ENCODE assay signal across 1 cellular context in the genomic region with DNA sequence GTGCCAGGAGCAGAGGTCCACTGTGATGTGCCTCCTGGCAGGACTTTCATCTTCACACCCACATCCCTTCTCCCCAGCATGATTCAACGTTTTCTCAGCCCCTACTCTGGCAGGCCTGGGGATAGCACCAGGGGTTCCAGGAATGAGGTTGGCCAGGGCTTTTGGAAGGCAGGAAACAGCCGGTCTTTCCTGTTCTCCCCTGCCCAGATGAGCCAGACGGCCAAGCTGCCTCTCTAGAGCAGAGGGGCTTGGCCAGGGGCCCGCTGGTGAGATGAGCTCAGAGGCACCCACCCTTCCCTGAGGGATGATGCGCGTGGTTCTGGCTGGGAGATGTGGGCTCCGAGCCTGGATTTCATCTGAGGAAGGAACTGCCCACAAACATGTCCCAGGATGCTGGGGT.
TF ChIP-seq lines count a peak whose summit lies in the region.

No MANE protein-coding gene starts in this region.

TF ChIP-seq in GM23338, 12 proteins besides CTCF, POLR2A, EP300 and RAD21 (continued from another document):
- TF ChIP-seq, protein P1, sequence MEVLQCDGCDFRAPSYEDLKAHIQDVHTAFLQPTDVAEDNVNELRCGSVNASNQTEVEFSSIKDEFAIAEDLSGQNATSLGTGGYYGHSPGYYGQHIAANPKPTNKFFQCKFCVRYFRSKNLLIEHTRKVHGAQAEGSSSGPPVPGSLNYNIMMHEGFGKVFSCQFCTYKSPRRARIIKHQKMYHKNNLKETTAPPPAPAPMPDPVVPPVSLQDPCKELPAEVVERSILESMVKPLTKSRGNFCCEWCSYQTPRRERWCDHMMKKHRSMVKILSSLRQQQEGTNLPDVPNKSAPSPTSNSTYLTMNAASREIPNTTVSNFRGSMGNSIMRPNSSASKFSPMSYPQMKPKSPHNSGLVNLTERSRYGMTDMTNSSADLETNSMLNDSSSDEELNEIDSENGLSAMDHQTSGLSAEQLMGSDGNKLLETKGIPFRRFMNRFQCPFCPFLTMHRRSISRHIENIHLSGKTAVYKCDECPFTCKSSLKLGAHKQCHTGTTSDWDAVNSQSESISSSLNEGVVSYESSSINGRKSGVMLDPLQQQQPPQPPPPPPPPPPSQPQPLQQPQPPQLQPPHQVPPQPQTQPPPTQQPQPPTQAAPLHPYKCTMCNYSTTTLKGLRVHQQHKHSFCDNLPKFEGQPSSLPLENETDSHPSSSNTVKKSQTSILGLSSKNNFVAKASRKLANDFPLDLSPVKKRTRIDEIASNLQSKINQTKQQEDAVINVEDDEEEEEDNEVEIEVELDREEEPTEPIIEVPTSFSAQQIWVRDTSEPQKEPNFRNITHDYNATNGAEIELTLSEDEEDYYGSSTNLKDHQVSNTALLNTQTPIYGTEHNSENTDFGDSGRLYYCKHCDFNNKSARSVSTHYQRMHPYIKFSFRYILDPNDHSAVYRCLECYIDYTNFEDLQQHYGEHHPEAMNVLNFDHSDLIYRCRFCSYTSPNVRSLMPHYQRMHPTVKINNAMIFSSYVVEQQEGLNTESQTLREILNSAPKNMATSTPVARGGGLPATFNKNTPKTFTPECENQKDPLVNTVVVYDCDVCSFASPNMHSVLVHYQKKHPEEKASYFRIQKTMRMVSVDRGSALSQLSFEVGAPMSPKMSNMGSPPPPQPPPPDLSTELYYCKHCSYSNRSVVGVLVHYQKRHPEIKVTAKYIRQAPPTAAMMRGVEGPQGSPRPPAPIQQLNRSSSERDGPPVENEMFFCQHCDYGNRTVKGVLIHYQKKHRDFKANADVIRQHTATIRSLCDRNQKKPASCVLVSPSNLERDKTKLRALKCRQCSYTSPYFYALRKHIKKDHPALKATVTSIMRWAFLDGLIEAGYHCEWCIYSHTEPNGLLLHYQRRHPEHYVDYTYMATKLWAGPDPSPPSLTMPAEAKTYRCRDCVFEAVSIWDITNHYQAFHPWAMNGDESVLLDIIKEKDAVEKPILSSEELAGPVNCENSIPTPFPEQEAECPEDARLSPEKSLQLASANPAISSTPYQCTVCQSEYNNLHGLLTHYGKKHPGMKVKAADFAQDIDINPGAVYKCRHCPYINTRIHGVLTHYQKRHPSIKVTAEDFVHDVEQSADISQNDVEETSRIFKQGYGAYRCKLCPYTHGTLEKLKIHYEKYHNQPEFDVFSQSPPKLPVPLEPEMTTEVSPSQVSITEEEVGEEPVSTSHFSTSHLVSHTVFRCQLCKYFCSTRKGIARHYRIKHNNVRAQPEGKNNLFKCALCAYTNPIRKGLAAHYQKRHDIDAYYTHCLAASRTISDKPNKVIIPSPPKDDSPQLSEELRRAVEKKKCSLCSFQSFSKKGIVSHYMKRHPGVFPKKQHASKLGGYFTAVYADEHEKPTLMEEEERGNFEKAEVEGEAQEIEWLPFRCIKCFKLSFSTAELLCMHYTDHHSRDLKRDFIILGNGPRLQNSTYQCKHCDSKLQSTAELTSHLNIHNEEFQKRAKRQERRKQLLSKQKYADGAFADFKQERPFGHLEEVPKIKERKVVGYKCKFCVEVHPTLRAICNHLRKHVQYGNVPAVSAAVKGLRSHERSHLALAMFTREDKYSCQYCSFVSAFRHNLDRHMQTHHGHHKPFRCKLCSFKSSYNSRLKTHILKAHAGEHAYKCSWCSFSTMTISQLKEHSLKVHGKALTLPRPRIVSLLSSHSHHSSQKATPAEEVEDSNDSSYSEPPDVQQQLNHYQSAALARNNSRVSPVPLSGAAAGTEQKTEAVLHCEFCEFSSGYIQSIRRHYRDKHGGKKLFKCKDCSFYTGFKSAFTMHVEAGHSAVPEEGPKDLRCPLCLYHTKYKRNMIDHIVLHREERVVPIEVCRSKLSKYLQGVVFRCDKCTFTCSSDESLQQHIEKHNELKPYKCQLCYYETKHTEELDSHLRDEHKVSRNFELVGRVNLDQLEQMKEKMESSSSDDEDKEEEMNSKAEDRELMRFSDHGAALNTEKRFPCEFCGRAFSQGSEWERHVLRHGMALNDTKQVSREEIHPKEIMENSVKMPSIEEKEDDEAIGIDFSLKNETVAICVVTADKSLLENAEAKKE (CRISPR knock-in tag; IDR thresholded peaks at IDR 0.05), result no peak
- no peak for TF ChIP-seq ZNF114 (CRISPR knock-in tag; IDR thresholded peaks at IDR 0.05)
- TF ChIP-seq STAT1 (IDR thresholded peaks at IDR 0.05; ENCODE audit: unreplicated experiment), result no peak
- no peak for TF ChIP-seq NANOG (IDR thresholded peaks at IDR 0.05; ENCODE audit: borderline replicate concordance)
- no peak for TF ChIP-seq ZNF331 (CRISPR knock-in tag; IDR thresholded peaks at IDR 0.05; ENCODE audit: low read depth)
- TF ChIP-seq, protein P2, sequence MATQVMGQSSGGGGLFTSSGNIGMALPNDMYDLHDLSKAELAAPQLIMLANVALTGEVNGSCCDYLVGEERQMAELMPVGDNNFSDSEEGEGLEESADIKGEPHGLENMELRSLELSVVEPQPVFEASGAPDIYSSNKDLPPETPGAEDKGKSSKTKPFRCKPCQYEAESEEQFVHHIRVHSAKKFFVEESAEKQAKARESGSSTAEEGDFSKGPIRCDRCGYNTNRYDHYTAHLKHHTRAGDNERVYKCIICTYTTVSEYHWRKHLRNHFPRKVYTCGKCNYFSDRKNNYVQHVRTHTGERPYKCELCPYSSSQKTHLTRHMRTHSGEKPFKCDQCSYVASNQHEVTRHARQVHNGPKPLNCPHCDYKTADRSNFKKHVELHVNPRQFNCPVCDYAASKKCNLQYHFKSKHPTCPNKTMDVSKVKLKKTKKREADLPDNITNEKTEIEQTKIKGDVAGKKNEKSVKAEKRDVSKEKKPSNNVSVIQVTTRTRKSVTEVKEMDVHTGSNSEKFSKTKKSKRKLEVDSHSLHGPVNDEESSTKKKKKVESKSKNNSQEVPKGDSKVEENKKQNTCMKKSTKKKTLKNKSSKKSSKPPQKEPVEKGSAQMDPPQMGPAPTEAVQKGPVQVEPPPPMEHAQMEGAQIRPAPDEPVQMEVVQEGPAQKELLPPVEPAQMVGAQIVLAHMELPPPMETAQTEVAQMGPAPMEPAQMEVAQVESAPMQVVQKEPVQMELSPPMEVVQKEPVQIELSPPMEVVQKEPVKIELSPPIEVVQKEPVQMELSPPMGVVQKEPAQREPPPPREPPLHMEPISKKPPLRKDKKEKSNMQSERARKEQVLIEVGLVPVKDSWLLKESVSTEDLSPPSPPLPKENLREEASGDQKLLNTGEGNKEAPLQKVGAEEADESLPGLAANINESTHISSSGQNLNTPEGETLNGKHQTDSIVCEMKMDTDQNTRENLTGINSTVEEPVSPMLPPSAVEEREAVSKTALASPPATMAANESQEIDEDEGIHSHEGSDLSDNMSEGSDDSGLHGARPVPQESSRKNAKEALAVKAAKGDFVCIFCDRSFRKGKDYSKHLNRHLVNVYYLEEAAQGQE (IDR thresholded peaks at IDR 0.05; ENCODE audit: unreplicated experiment), result no peak
- no peak for TF ChIP-seq EZH2 (IDR thresholded peaks at IDR 0.05; ENCODE audit: low read depth, unreplicated experiment)
- TF ChIP-seq, protein P3, sequence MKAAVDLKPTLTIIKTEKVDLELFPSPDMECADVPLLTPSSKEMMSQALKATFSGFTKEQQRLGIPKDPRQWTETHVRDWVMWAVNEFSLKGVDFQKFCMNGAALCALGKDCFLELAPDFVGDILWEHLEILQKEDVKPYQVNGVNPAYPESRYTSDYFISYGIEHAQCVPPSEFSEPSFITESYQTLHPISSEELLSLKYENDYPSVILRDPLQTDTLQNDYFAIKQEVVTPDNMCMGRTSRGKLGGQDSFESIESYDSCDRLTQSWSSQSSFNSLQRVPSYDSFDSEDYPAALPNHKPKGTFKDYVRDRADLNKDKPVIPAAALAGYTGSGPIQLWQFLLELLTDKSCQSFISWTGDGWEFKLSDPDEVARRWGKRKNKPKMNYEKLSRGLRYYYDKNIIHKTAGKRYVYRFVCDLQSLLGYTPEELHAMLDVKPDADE (IDR thresholded peaks at IDR 0.05), result no peak
- TF ChIP-seq POLR2AphosphoS5 (IDR thresholded peaks at IDR 0.05; ENCODE audit: low read depth), result no peak
